In the genomic region with DNA sequence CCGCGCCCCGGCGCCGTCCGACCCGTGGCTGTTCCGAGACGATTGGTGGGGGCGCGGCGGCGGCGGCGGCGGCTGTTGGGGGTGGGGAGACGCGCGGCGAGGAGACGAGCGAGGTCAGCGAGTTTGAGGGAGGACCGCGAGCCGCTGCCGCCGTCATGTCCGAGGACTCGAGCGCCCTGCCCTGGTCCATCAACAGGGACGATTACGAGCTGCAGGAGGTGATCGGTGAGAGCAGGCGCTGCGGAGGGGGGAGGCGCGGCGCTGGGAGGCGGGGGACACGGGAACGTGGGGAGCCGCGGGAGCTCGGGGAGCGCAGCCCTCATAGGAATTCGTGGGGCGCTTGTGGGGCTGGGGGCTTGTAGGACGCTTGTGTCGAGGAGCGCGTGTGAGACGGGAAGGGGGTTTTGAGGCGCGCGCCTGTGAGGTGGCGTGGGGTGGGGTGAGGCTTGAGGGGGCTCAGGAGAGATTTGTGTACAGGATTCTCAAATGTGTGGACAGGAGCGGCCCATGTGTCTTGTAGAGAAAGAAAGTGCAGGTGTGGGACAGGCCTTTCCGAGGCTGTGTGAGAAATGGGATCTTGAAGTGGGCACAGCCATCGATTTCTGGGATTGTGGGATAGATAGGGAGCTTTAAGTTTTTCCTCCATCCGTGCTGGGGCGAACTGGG, we compare ENCODE assay signal across 8 cellular contexts. TPM values are rescaled to one million over a fixed set of nuclear protein-coding genes. Genes with fewer than 3 reads are reported as not detected.
DNase-seq lines count a peak whose midpoint lies in the region; ATAC-seq and TF ChIP-seq lines count a peak whose summit lies in the region.

No MANE protein-coding gene starts in this region.

- H3K9me3 ChIP-seq in A673 (ENCODE audit: low read depth, low read length, poor library complexity, severe bottlenecking) (no peaks in the 10 kb centered on the region), duodenal mucosa (ENCODE audit: control insufficient read depth in 1 of 2, low read length in 2 of 2) (no peaks in the 10 kb centered on the region), upper lobe of right lung (no peaks in the 10 kb centered on the region)

- no peaks in the 10 kb centered on the region for H3K27me3 ChIP-seq in A673 (replicated peaks; ENCODE audit: insufficient read depth, low read depth, low read length, poor library complexity)
- H3K27me3 ChIP-seq in duodenal mucosa (ENCODE audit: control insufficient read depth in 1 of 2, insufficient read depth in 2 of 2, low read length in 2 of 2): no peaks in the 10 kb centered on the region
- H3K27me3 ChIP-seq in upper lobe of right lung: no peaks in the 10 kb centered on the region

- TF ChIP-seq CTCF in A673 (conservative IDR thresholded peaks at IDR 0.05; ENCODE audit: low read depth, low read length): no peak
- TF ChIP-seq CTCF in GM13976 (IDR thresholded peaks at IDR 0.05; ENCODE audit: borderline replicate concordance, control extremely low read depth, extremely low read depth, insufficient read depth, missing control alignments): no peak
- no peak for TF ChIP-seq CTCF in upper lobe of right lung (IDR thresholded peaks at IDR 0.05)

- CTCF ChIA-PET in A673 (lab: Charles Lee): no interaction called here

- BruUV-seq in A673 (replicated peaks; lab: Mats Ljungman, UMichigan): no TSS peak

- intact Hi-C loops in A673 (cut with micrococcal nuclease; ENCODE audit: unreplicated experiment): no loop called here
- intact Hi-C loops in upper lobe of right lung (cut with DNase I): no loop called here

- H3K4me3 ChIP-seq in A673 (ENCODE audit: low read depth, low read length, poor library complexity, severe bottlenecking) (peak overlapping the region; percentile 78), duodenal mucosa (ENCODE audit: low read depth in 1 of 2, low read length in 2 of 2) (peak overlapping the region; percentile 72 to 86), upper lobe of right lung (peak overlapping the region; percentile 91)

- peak; percentile 49 for ATAC-seq in upper lobe of right lung
- ATAC-seq in GM18870 (IDR thresholded peaks at IDR 0.05; ENCODE audit: unreplicated experiment): no peak
- no peak for ATAC-seq in HG03108 (IDR thresholded peaks at IDR 0.05; ENCODE audit: unreplicated experiment)

- peaks cover 6% of the 10 kb centered on the region for H3K4me1 ChIP-seq in A673 (ENCODE audit: insufficient read depth, low read length, poor library complexity, severe bottlenecking)
- H3K4me1 ChIP-seq in duodenal mucosa (ENCODE audit: control insufficient read depth in 1 of 2, insufficient read depth in 2 of 2, low read length in 2 of 2): peaks cover 8 to 10% of the 10 kb centered on the region in 2 donors
- peaks cover 15% of the 10 kb centered on the region for H3K4me1 ChIP-seq in upper lobe of right lung

- in situ Hi-C loops in GM13976 (cut with MboI; ENCODE audit: low sequenced_read_pairs, unreplicated experiment): no loop called here

- H3K27ac ChIP-seq in A673 (ENCODE audit: low read depth, low read length, poor library complexity, severe bottlenecking): peak overlapping the region; percentile 98
- peak overlapping the region; percentile 97 for H3K27ac ChIP-seq in duodenal mucosa (ENCODE audit: low read depth, low read length)
- peak overlapping the region; percentile 99 for H3K27ac ChIP-seq in upper lobe of right lung

- H3K9ac ChIP-seq in duodenal mucosa (ENCODE audit: low read depth in 1 of 2, low read length in 2 of 2): peak overlapping the region; percentile 38 to 92

- H3K36me3 ChIP-seq in A673 (ENCODE audit: insufficient read depth, low read length, poor library complexity, severe bottlenecking) (no peaks in the 10 kb centered on the region), duodenal mucosa (ENCODE audit: control insufficient read depth in 1 of 2, insufficient read depth in 2 of 2, low read length in 2 of 2) (no peaks in the 10 kb centered on the region), upper lobe of right lung (no peaks in the 10 kb centered on the region)

- peak; percentile 4 for DNase-seq in A673 (ENCODE audit: low spot score)
- DNase-seq in GM13976 (ENCODE audit: low spot score): peak; percentile 68
- DNase-seq in OCI-M1 (lab: John Stamatoyannopoulos, UW): peak; percentile 45
- DNase-seq in midbrain (lab: John Stamatoyannopoulos, UW): peak; percentile 67
- no peak for DNase-seq in upper lobe of right lung

- POLR2A ChIA-PET in A673 (lab: Charles Lee; ENCODE audit: low non-redundant PET): no interaction called here

RNA-seq across cellular contexts. Expression of gene OXSR1, which starts 0.5 kb away (rescaled TPM):
- 30.9 and 31.1 TPM in 2 replicates for total RNA-seq in A673 (2021)
- 32.7 TPM for total RNA-seq in upper lobe of right lung

RNA-seq across cellular contexts. Expression of gene MYD88, which starts 27.4 kb away (rescaled TPM):
- total RNA-seq in A673 (2021) (11.9 and 13.1 TPM in 2 replicates), upper lobe of right lung (70.2 TPM)

RNA-seq across cellular contexts. Expression of gene ACAA1, which starts 28.9 kb away (rescaled TPM):
- 24.0 and 27.4 TPM in 2 replicates for total RNA-seq in A673 (2021)
- total RNA-seq in upper lobe of right lung: 81.7 TPM
